Comparison of ENCODE assay signal across 8 cellular contexts in genomic region chr12:68364893-68365725, GRCh38. TPM values are rescaled to one million over a fixed set of nuclear protein-coding genes. Genes with fewer than 3 reads are reported as not detected.
DNase-seq lines count a peak whose midpoint lies in the region; ATAC-seq and TF ChIP-seq lines count a peak whose summit lies in the region.

No MANE protein-coding gene starts in this region.

- ATAC-seq in GM19467 (IDR thresholded peaks at IDR 0.05; ENCODE audit: unreplicated experiment) (peak; percentile 78), HG03575 (IDR thresholded peaks at IDR 0.05; ENCODE audit: extremely low read depth, insufficient number of reproducible peaks, low FRiP score, unreplicated experiment) (peak; percentile 51), Right ventricle myocardium inferior (peak; percentile 97)

- H3K9ac ChIP-seq in parathyroid adenoma = no peak overlapping the region

- H3K9me3 ChIP-seq in CD8-positive, alpha-beta memory T cell (ENCODE audit: low read length) = no peaks in the 10 kb centered on the region
- no peaks in the 10 kb centered on the region for H3K9me3 ChIP-seq in parathyroid adenoma (ENCODE audit: control insufficient read depth, low read length)
- no peaks in the 10 kb centered on the region for H3K9me3 ChIP-seq in tibial artery

- peak overlapping the region; percentile 88 to 99 (median 96) for H3K27ac Mint-ChIP-seq in CD8-positive, alpha-beta memory T cell
- H3K27ac Mint-ChIP-seq in activated naive CD4-positive, alpha-beta T cell treated with anti-CD3 and anti-CD28 coated beads, Interleukin-2, amount 50 U/mL, for 24 hours = peak overlapping the region; percentile 94

- H3K9me3 Mint-ChIP-seq in CD8-positive, alpha-beta memory T cell = no peaks in the 10 kb centered on the region
- H3K9me3 Mint-ChIP-seq in activated naive CD4-positive, alpha-beta T cell treated with anti-CD3 and anti-CD28 coated beads, Interleukin-2, amount 50 U/mL, for 24 hours = no peaks in the 10 kb centered on the region

- H3K4me1 ChIP-seq in CD8-positive, alpha-beta memory T cell (ENCODE audit: insufficient read depth, low read length) = peaks cover 67% of the 10 kb centered on the region
- H3K4me1 ChIP-seq in parathyroid adenoma (peaks cover 22% of the 10 kb centered on the region), tibial artery (peaks cover 3 to 22% (median 13%) of the 10 kb centered on the region in 4 donors)

- peak overlapping the region; percentile 76 for H3K27ac ChIP-seq in CD8-positive, alpha-beta memory T cell (ENCODE audit: low read depth, low read length)
- H3K27ac ChIP-seq in parathyroid adenoma (peak overlapping the region; percentile 92), tibial artery (peak overlapping the region; percentile 76 to 79)

- no peaks in the 10 kb centered on the region for H3K27me3 Mint-ChIP-seq in CD8-positive, alpha-beta memory T cell
- H3K27me3 Mint-ChIP-seq in activated naive CD4-positive, alpha-beta T cell treated with anti-CD3 and anti-CD28 coated beads, Interleukin-2, amount 50 U/mL, for 24 hours = no peaks in the 10 kb centered on the region

- no peaks in the 10 kb centered on the region for H3K36me3 Mint-ChIP-seq in CD8-positive, alpha-beta memory T cell
- no peaks in the 10 kb centered on the region for H3K36me3 Mint-ChIP-seq in activated naive CD4-positive, alpha-beta T cell treated with anti-CD3 and anti-CD28 coated beads, Interleukin-2, amount 50 U/mL, for 24 hours

- H3K36me3 ChIP-seq in CD8-positive, alpha-beta memory T cell (ENCODE audit: insufficient read depth, low read length) = no peaks in the 10 kb centered on the region
- H3K36me3 ChIP-seq in parathyroid adenoma (ENCODE audit: control insufficient read depth, insufficient read depth, low read length) = no peaks in the 10 kb centered on the region
- no peaks in the 10 kb centered on the region for H3K36me3 ChIP-seq in tibial artery

- intact Hi-C loops in Right ventricle myocardium inferior (cut with DNase I) (loop anchor here (2.0 to 10.0 kb wide), 3 partner anchors 42 to 170 kb away; no protein-coding TSS in a partner anchor), tibial artery (cut with DNase I; ENCODE audit: low total_unique reads) (loop anchor here (5.0 to 10.0 kb wide), 3 partner anchors 247 to 380 kb away; partner anchors contain the start of genes NUP107, RAP1B and SLC35E3)

- H3K4me2 ChIP-seq in parathyroid adenoma (ENCODE audit: low read length) = peak overlapping the region; percentile 57

- peaks cover 68 to 78% (median 77%) of the 10 kb centered on the region in 3 donors for H3K4me1 Mint-ChIP-seq in CD8-positive, alpha-beta memory T cell
- H3K4me1 Mint-ChIP-seq in activated naive CD4-positive, alpha-beta T cell treated with anti-CD3 and anti-CD28 coated beads, Interleukin-2, amount 50 U/mL, for 24 hours = peaks cover 73% of the 10 kb centered on the region

- no peaks in the 10 kb centered on the region for H3K27me3 ChIP-seq in CD8-positive, alpha-beta memory T cell (ENCODE audit: insufficient read depth, low read length, poor library complexity, severe bottlenecking)
- H3K27me3 ChIP-seq in parathyroid adenoma (ENCODE audit: control insufficient read depth, insufficient read depth, low read length) (no peaks in the 10 kb centered on the region), tibial artery (no peaks in the 10 kb centered on the region)

- CTCF ChIA-PET in CD8-positive, alpha-beta memory T cell (lab: Charles Lee) = interaction anchor here (0.7 to 1.9 kb wide), 10 partner anchors 9 to 248 kb away, joined by 3 to 7 read pairs (median 4); partner anchors contain the start of gene RAP1B

- peak overlapping the region; percentile 46 to 89 (median 81) for H3K4me3 Mint-ChIP-seq in CD8-positive, alpha-beta memory T cell
- peak overlapping the region; percentile 86 for H3K4me3 Mint-ChIP-seq in activated naive CD4-positive, alpha-beta T cell treated with anti-CD3 and anti-CD28 coated beads, Interleukin-2, amount 50 U/mL, for 24 hours

- H2AFZ ChIP-seq in parathyroid adenoma = peak overlapping the region; percentile 84

- peak; percentile 81 to 96 (median 85) for DNase-seq in CD8-positive, alpha-beta memory T cell
- DNase-seq in SK-N-DZ (ENCODE audit: low spot score) (peak; percentile 68), Right ventricle myocardium inferior (ENCODE audit: missing footprints) (peak; percentile 96), tibial artery (peak; percentile 95 to 98)

- TF ChIP-seq CTCF in parathyroid adenoma (IDR thresholded peaks at IDR 0.05) (no peak), tibial artery (IDR thresholded peaks at IDR 0.05) (no peak)

- H3K79me2 ChIP-seq in parathyroid adenoma = no peaks in the 10 kb centered on the region

- POLR2A ChIA-PET in CD8-positive, alpha-beta memory T cell (lab: Charles Lee) = interaction anchor here (0.5 to 2.2 kb wide), 9 partner anchors 8 to 443 kb away, joined by 3 to 22 read pairs (median 3); partner anchors contain the start of genes MDM2 and RAP1B

- peak overlapping the region; percentile 52 for H3K4me3 ChIP-seq in CD8-positive, alpha-beta memory T cell (ENCODE audit: low read length)
- peak overlapping the region; percentile 46 for H3K4me3 ChIP-seq in parathyroid adenoma (ENCODE audit: low read depth, low read length)
- peak overlapping the region; percentile 45 to 50 for H3K4me3 ChIP-seq in tibial artery

RNA-seq across cellular contexts. Expression of gene MDM1, which starts 32.9 kb away (rescaled TPM):
- total RNA-seq in CD8-positive, alpha-beta memory T cell = 10 to 100 TPM; 23.6 to 25.3 TPM
- 15.7 TPM for polyA plus RNA-seq in CD8-positive, alpha-beta memory T cell
- 19.5 and 19.6 TPM in 2 replicates for polyA plus RNA-seq in SK-N-DZ (2014; cell fraction: cytosol; rRNA removed)
- 56.4 and 77.9 TPM in 2 replicates for polyA plus RNA-seq in SK-N-DZ (2014; cell fraction: nucleus; rRNA removed)
- 7.4 TPM for total RNA-seq in Right ventricle myocardium inferior

Comparison
In these comparisons a context has a peak if more than half of its experiments do, and no peak if none do; other contexts are left out.
1. Peak in every context shown above with its lines: DNase-seq, ATAC-seq, H3K4me3 ChIP-seq and H3K27ac ChIP-seq.